ENCODE assay signal across 8 cellular contexts in genomic region chr10:61904711-61905445, GRCh38. TPM values are rescaled to one million over a fixed set of nuclear protein-coding genes. Genes with fewer than 3 reads are reported as not detected.
DNase-seq lines count a peak whose midpoint lies in the region; ATAC-seq and TF ChIP-seq lines count a peak whose summit lies in the region.

No MANE protein-coding gene starts in this region.

- no peaks in the 10 kb centered on the region for H3K4me1 ChIP-seq in endodermal cell (ENCODE audit: control insufficient read depth, insufficient read depth, low read length)

- H3K9ac ChIP-seq in endodermal cell (ENCODE audit: extremely low read depth, low read length, poor library complexity, severe bottlenecking): no peak overlapping the region

- WGBS in endodermal cell (ENCODE audit: insufficient coverage in 1 of 2, insufficient read length in 1 of 2), 2 experiments: 55 to 59% methylated on average over 4 to 5 of the region's 5 CpGs

- no peaks in the 10 kb centered on the region for H3K36me3 ChIP-seq in endodermal cell (ENCODE audit: control insufficient read depth, insufficient read depth, low read length)

- H3K4me3 ChIP-seq in LNCaP clone FGC (ENCODE audit: low read depth, low read length): peak overlapping the region; percentile 80
- no peak overlapping the region for H3K4me3 ChIP-seq in endodermal cell (ENCODE audit: low read length)

- no peaks in the 10 kb centered on the region for H3K36me3 Mint-ChIP-seq in endodermal cell (ENCODE audit: low read depth)
- H3K36me3 Mint-ChIP-seq in natural killer cell: no peaks in the 10 kb centered on the region

- intact Hi-C loops in natural killer cell (cut with micrococcal nuclease): loop anchor here (5.0 kb wide), 2 partner anchors 477 to 1998 kb away; partner anchors contain the start of gene CCDC6

- H3K27ac ChIP-seq in endodermal cell (ENCODE audit: low read depth, low read length): no peak overlapping the region

- peaks cover 10% of the 10 kb centered on the region for H3K27me3 ChIP-seq in endodermal cell (ENCODE audit: control insufficient read depth, insufficient read depth, low read length, poor library complexity, severe bottlenecking)

- ATAC-seq in natural killer cell: no peak

- H3K9me3 Mint-ChIP-seq in endodermal cell: no peaks in the 10 kb centered on the region
- H3K9me3 Mint-ChIP-seq in natural killer cell: no peaks in the 10 kb centered on the region

- H3K27me3 Mint-ChIP-seq in endodermal cell (ENCODE audit: insufficient read depth): peaks cover 14% of the 10 kb centered on the region
- no peaks in the 10 kb centered on the region for H3K27me3 Mint-ChIP-seq in natural killer cell (ENCODE audit: low read depth in 2 of 2)

- H3K4me3 Mint-ChIP-seq in endodermal cell (peak overlapping the region; percentile 72), natural killer cell (peak overlapping the region; percentile 93)

- peaks cover 23% of the 10 kb centered on the region for H3K4me1 Mint-ChIP-seq in endodermal cell
- peaks cover 47 to 51% of the 10 kb centered on the region in 2 donors for H3K4me1 Mint-ChIP-seq in natural killer cell

- TF ChIP-seq CTCF in LNCaP clone FGC (IDR thresholded peaks at IDR 0.05; ENCODE audit: control insufficient read depth, extremely low read depth, insufficient read depth) (peak; percentile 17; the same call in 1 of the 2 replicates), endodermal cell (conservative IDR thresholded peaks at IDR 0.05) (peak; percentile 78), natural killer cell (IDR thresholded peaks at IDR 0.05) (no peak)

- H3K9me3 ChIP-seq in endodermal cell (ENCODE audit: control insufficient read depth, low read length): no peaks in the 10 kb centered on the region

- H3K27ac Mint-ChIP-seq in endodermal cell (no peak overlapping the region), natural killer cell (peak overlapping the region; percentile 87 to 89)

- peak; percentile 35 to 60 for DNase-seq in activated CD8-positive, alpha-beta memory T cell treated with anti-CD3 and anti-CD28 coated beads for 4 hours (ENCODE audit: low read depth in 2 of 2)
- DNase-seq in activated CD8-positive, alpha-beta memory T cell treated with anti-CD3 and anti-CD28 coated beads for 24 hours: no peak
- peak; percentile 80 for DNase-seq in H4 (ENCODE audit: low spot score)
- no peak for DNase-seq in LNCaP clone FGC (ENCODE audit: low read depth)
- peak; percentile 38 for DNase-seq in activated CD4-positive, alpha-beta T cell treated with anti-CD3 and anti-CD28 coated beads for 1 hour
- peak; percentile 57 for DNase-seq in endodermal cell
- no peak for DNase-seq in natural killer cell
- DNase-seq in NCI-H187 treated with DMSO at 0.1 percent for 48 hours (lab: John Stamatoyannopoulos, UW): no peak

RNA-seq across cellular contexts. Expression of gene ARID5B, which starts 3.4 kb away (rescaled TPM):
- 11.6 and 15.7 TPM in 2 replicates for total RNA-seq in H4 (2014; rRNA removed; shearing (Covaris generic))
- total RNA-seq in endodermal cell: 1 to 10 TPM; 1.2 to 1.8 TPM
- 5.5 TPM for polyA plus RNA-seq in endodermal cell (2013, experiment 1 of 2)
- 5.5 TPM for polyA plus RNA-seq in endodermal cell (2013, experiment 2 of 2)
- 10 to 100 TPM; 22.3 to 44.3 (median 31.3) TPM for total RNA-seq in natural killer cell

Comparison
In these comparisons a context has a peak if more than half of its experiments do, and no peak if none do; other contexts are left out.
1. DNase-seq: peak in activated CD8-positive, alpha-beta memory T cell treated with anti-CD3 and anti-CD28 coated beads for 4 hours (2 of 2), H4 (single experiment), activated CD4-positive, alpha-beta T cell treated with anti-CD3 and anti-CD28 coated beads for 1 hour (single experiment) and endodermal cell (single experiment); none in activated CD8-positive, alpha-beta memory T cell treated with anti-CD3 and anti-CD28 coated beads for 24 hours (single experiment), LNCaP clone FGC (single experiment), natural killer cell (single experiment) and NCI-H187 treated with DMSO at 0.1 percent for 48 hours (single experiment).